Comparison of ENCODE assay signal across 1 cellular context in genomic region chr11:2268911-2269600, GRCh38.
TF ChIP-seq lines count a peak whose summit lies in the region.

No MANE protein-coding gene starts in this region.

TF ChIP-seq in H1, 55 proteins besides CTCF, POLR2A, EP300 and RAD21 (continued from another document):
- TF ChIP-seq CTBP2 (IDR thresholded peaks at IDR 0.05; ENCODE audit: borderline replicate concordance, insufficient read depth, insufficient read length, low read length) (no peak), CEBPB (IDR thresholded peaks at IDR 0.05; ENCODE audit: low read depth, low read length) (0 out of 2 replicates have a peak, but pooled peaks have one; percentile 60), SUZ12 (IDR thresholded peaks at IDR 0.05; ENCODE audit: low read length) (peak; percentile 45), ASH2L (IDR thresholded peaks at IDR 0.05; ENCODE audit: low read length) (peak; percentile 50), KDM4A (IDR thresholded peaks at IDR 0.05; ENCODE audit: low read depth, low read length, severe bottlenecking) (peak; percentile 80), BCL11A (IDR thresholded peaks at IDR 0.05; ENCODE audit: low read depth in 2 of 2, low read length in 2 of 2) (no peak), TCF12 (IDR thresholded peaks at IDR 0.05; ENCODE audit: low read depth, low read length) (no peak), MAX (IDR thresholded peaks at IDR 0.05) (peak; percentile 8; the same call in 1 of the 2 replicates), POU5F1 (IDR thresholded peaks at IDR 0.05; ENCODE audit: low read depth, low read length) (no peak), EZH2 (IDR thresholded peaks at IDR 0.05; ENCODE audit: low read depth, low read length, severe bottlenecking) (peak; percentile 37), E2F6 (IDR thresholded peaks at IDR 0.05) (peak; percentile 86)
